In genomic region chr21:37454869-37455503, GRCh38 we compare ENCODE assay signal across 15 cellular contexts.
DNase-seq lines count a peak whose midpoint lies in the region; ATAC-seq and TF ChIP-seq lines count a peak whose summit lies in the region.
"Had no signal": no experiment of that assay in that cellular context is flagged by ENCODE, and none has a peak within 500 bp of the region (broad histone marks: within the 10 kb centered on the region; RNA-seq: fewer than 3 reads in every experiment).

No MANE protein-coding gene starts in this region.

- peak overlapping the region; percentile 63 for H3K27ac Mint-ChIP-seq in activated CD4-positive, alpha-beta memory T cell treated with anti-CD3 and anti-CD28 coated beads for 36 hours
- H3K27ac Mint-ChIP-seq in activated CD4-positive, alpha-beta memory T cell treated with anti-CD3 and anti-CD28 coated beads, Interleukin-2, amount 10 ng/mL, durations not matched to agents 7 days and 5 days = no peak overlapping the region
- peak overlapping the region; percentile 21 for H3K27ac Mint-ChIP-seq in endothelial cell (ENCODE audit: unreplicated experiment)

- H3K18ac ChIP-seq in IMR-90 (ENCODE audit: low read depth, low read length) = no peak overlapping the region

- H3K27me3 Mint-ChIP-seq in activated CD4-positive, alpha-beta memory T cell treated with anti-CD3 and anti-CD28 coated beads for 36 hours = no peaks in the 10 kb centered on the region
- H3K27me3 Mint-ChIP-seq in activated CD4-positive, alpha-beta memory T cell treated with anti-CD3 and anti-CD28 coated beads, Interleukin-2, amount 10 ng/mL, durations not matched to agents 7 days and 5 days = no peaks in the 10 kb centered on the region
- peaks cover 5% of the 10 kb centered on the region for H3K27me3 Mint-ChIP-seq in endothelial cell (ENCODE audit: unreplicated experiment)

- ATAC-seq in IMR-90 (ENCODE audit: low read depth) (no peak), lower lobe of right lung (no peak), GM19395 (IDR thresholded peaks at IDR 0.05; ENCODE audit: unreplicated experiment) (no peak)
- ATAC-seq: GM12878 had no signal

- no peaks in the 10 kb centered on the region for H3K27me3 ChIP-seq in IMR-90 (ENCODE audit: control insufficient read depth, insufficient read depth, low read length)
- no peaks in the 10 kb centered on the region for H3K27me3 ChIP-seq in skeletal muscle tissue (ENCODE audit: control insufficient read depth in 3 of 3, insufficient read depth in 3 of 3, low read length in 3 of 3)
- H3K27me3 ChIP-seq in lower lobe of right lung (ENCODE audit: low read depth) = no peaks in the 10 kb centered on the region
- H3K27me3 ChIP-seq: Peyer's patch had no signal

- H3K27ac ChIP-seq in IMR-90 (ENCODE audit: insufficient read depth, low read length) (no peak overlapping the region), skeletal muscle tissue (ENCODE audit: low read depth, low read length) (peak overlapping the region; percentile 64), lower lobe of right lung (no peak overlapping the region), coronary artery (no peak overlapping the region)
- H3K27ac ChIP-seq: Peyer's patch had no signal

- no peak overlapping the region for H4K8ac ChIP-seq in IMR-90 (ENCODE audit: low read depth in 2 of 2, low read length in 2 of 2)

- H3K36me3 Mint-ChIP-seq in activated CD4-positive, alpha-beta memory T cell treated with anti-CD3 and anti-CD28 coated beads for 36 hours = peaks cover 1% of the 10 kb centered on the region
- peaks cover 22% of the 10 kb centered on the region for H3K36me3 Mint-ChIP-seq in activated CD4-positive, alpha-beta memory T cell treated with anti-CD3 and anti-CD28 coated beads, Interleukin-2, amount 10 ng/mL, durations not matched to agents 7 days and 5 days (ENCODE audit: low read depth)
- H3K36me3 Mint-ChIP-seq in endothelial cell (ENCODE audit: low read depth, unreplicated experiment) = peaks cover 7% of the 10 kb centered on the region

- H3K9ac ChIP-seq in IMR-90 (ENCODE audit: low read depth, low read length) = no peak overlapping the region
- H3K9ac ChIP-seq in skeletal muscle tissue (ENCODE audit: low read depth in 1 of 3, low read length in 3 of 3) = peak overlapping the region in 1 of 3 donors; percentile 29

- peak overlapping the region; percentile 17 for H2BK5ac ChIP-seq in IMR-90 (ENCODE audit: low read depth, low read length, poor library complexity, severe bottlenecking)

- no peaks in the 10 kb centered on the region for H3K36me3 ChIP-seq in IMR-90 (ENCODE audit: control insufficient read depth, insufficient read depth, low read length)
- H3K36me3 ChIP-seq in skeletal muscle tissue (ENCODE audit: control insufficient read depth in 3 of 3, insufficient read depth in 3 of 3, low read length in 3 of 3) = peaks cover 0 to 3% (median 0%) of the 10 kb centered on the region in 3 donors
- H3K36me3 ChIP-seq in lower lobe of right lung = no peaks in the 10 kb centered on the region
- H3K36me3 ChIP-seq: Peyer's patch had no signal

- no peak for DNase-seq in activated CD4-positive, alpha-beta memory T cell treated with anti-CD3 and anti-CD28 coated beads for 36 hours
- no peak for DNase-seq in activated CD4-positive, alpha-beta memory T cell treated with anti-CD3 and anti-CD28 coated beads, Interleukin-2, amount 10 ng/mL, durations not matched to agents 7 days and 5 days
- DNase-seq in IMR-90 (no peak), endothelial cell (ENCODE audit: low spot score) (no peak), lower lobe of right lung (no peak), coronary artery (ENCODE audit: low spot score) (no peak)
- DNase-seq: effector memory CD4-positive, alpha-beta T cell; HCEC 1CT; NCI-H1105 treated with DMSO at 0.1 percent for 48 hours; Peyer's patch; T-helper 9 cell had no signal

- H3K4me3 ChIP-seq in IMR-90 (ENCODE audit: insufficient read depth, low read depth, low read length) (no peak overlapping the region), skeletal muscle tissue (ENCODE audit: low read length in 3 of 3) (peak overlapping the region in 1 of 3 donors; percentile 33), lower lobe of right lung (no peak overlapping the region), coronary artery (no peak overlapping the region)
- H3K4me3 ChIP-seq: GM12878, Peyer's patch had no signal

- no peak overlapping the region for H3K4me2 ChIP-seq in IMR-90 (ENCODE audit: low read depth, low read length)

- peaks cover 86% of the 10 kb centered on the region for H4K20me1 ChIP-seq in IMR-90 (ENCODE audit: insufficient read depth, low read length)

- H3K23ac ChIP-seq in IMR-90 (ENCODE audit: low read depth, low read length) = no peak overlapping the region

- H3K9me3 ChIP-seq in IMR-90 (ENCODE audit: control insufficient read depth, insufficient read depth, low read length) (no peaks in the 10 kb centered on the region), skeletal muscle tissue (ENCODE audit: control insufficient read depth in 3 of 3, low read length in 3 of 3) (no peaks in the 10 kb centered on the region), lower lobe of right lung (no peaks in the 10 kb centered on the region)
- H3K9me3 ChIP-seq: Peyer's patch had no signal

- H3K4me1 ChIP-seq in IMR-90 (ENCODE audit: control insufficient read depth, insufficient read depth, low read length) (peaks cover 24% of the 10 kb centered on the region), skeletal muscle tissue (ENCODE audit: control insufficient read depth in 3 of 3, insufficient read depth in 3 of 3, low read length in 3 of 3) (peaks cover 79 to 87% (median 80%) of the 10 kb centered on the region in 3 donors), lower lobe of right lung (peaks cover 85% of the 10 kb centered on the region)

- H2AK9ac ChIP-seq in IMR-90 (replicated peaks; ENCODE audit: low read depth, low read length, poor library complexity) = no peak overlapping the region

- no peak for TF ChIP-seq CTCF in IMR-90 (conservative IDR thresholded peaks at IDR 0.05; ENCODE audit: low read depth, low read length)
- TF ChIP-seq CTCF in endothelial cell (IDR thresholded peaks at IDR 0.05; ENCODE audit: unreplicated experiment) = no peak
- no peak for TF ChIP-seq CTCF in lower lobe of right lung (IDR thresholded peaks at IDR 0.05)
- TF ChIP-seq CTCF in coronary artery (IDR thresholded peaks at IDR 0.05) = no peak

- POLR2A ChIA-PET in activated CD4-positive, alpha-beta memory T cell treated with anti-CD3 and anti-CD28 coated beads for 36 hours (lab: Charles Lee) = interaction anchor here (0.9 to 1.2 kb wide), 2 partner anchors 9 to 87 kb away, joined by 3 to 4 read pairs; no protein-coding TSS in a partner anchor
- POLR2A ChIA-PET in activated CD4-positive, alpha-beta memory T cell treated with anti-CD3 and anti-CD28 coated beads, Interleukin-2, amount 10 ng/mL, durations not matched to agents 7 days and 5 days (lab: Charles Lee) = no interaction called here
- POLR2A ChIA-PET in IMR-90 (lab: Charles Lee; ENCODE audit: unreplicated experiment) = no interaction called here

- peaks cover 80% of the 10 kb centered on the region for H3K4me1 Mint-ChIP-seq in activated CD4-positive, alpha-beta memory T cell treated with anti-CD3 and anti-CD28 coated beads for 36 hours (ENCODE audit: low read depth)
- peaks cover 52% of the 10 kb centered on the region for H3K4me1 Mint-ChIP-seq in activated CD4-positive, alpha-beta memory T cell treated with anti-CD3 and anti-CD28 coated beads, Interleukin-2, amount 10 ng/mL, durations not matched to agents 7 days and 5 days
- peaks cover 51% of the 10 kb centered on the region for H3K4me1 Mint-ChIP-seq in endothelial cell (ENCODE audit: unreplicated experiment)

- no peaks in the 10 kb centered on the region for H3K9me3 Mint-ChIP-seq in activated CD4-positive, alpha-beta memory T cell treated with anti-CD3 and anti-CD28 coated beads for 36 hours
- no peaks in the 10 kb centered on the region for H3K9me3 Mint-ChIP-seq in activated CD4-positive, alpha-beta memory T cell treated with anti-CD3 and anti-CD28 coated beads, Interleukin-2, amount 10 ng/mL, durations not matched to agents 7 days and 5 days
- H3K9me3 Mint-ChIP-seq in endothelial cell (ENCODE audit: unreplicated experiment) = no peaks in the 10 kb centered on the region
- H3K9me3 Mint-ChIP-seq: neural crest cell had no signal

- H3K79me1 ChIP-seq in IMR-90 (ENCODE audit: low read depth in 1 of 2, low read length in 2 of 2) = peaks cover 52 to 82% of the 10 kb centered on the region in 2 experiments

- H3K4me3 Mint-ChIP-seq in activated CD4-positive, alpha-beta memory T cell treated with anti-CD3 and anti-CD28 coated beads for 36 hours = no peak overlapping the region
- no peak overlapping the region for H3K4me3 Mint-ChIP-seq in activated CD4-positive, alpha-beta memory T cell treated with anti-CD3 and anti-CD28 coated beads, Interleukin-2, amount 10 ng/mL, durations not matched to agents 7 days and 5 days
- H3K4me3 Mint-ChIP-seq in endothelial cell (ENCODE audit: unreplicated experiment) = no peak overlapping the region
- H3K4me3 Mint-ChIP-seq: neural crest cell had no signal

- H2BK120ac ChIP-seq in IMR-90 (ENCODE audit: low read depth, low read length) = peak overlapping the region; percentile 59; the same call in 1 of the 2 replicates

- no peak overlapping the region for H4K5ac ChIP-seq in IMR-90 (ENCODE audit: low read depth, low read length)

- CTCF ChIA-PET in activated CD4-positive, alpha-beta memory T cell treated with anti-CD3 and anti-CD28 coated beads for 36 hours (lab: Charles Lee) = interaction anchor here (1.4 kb wide), 2 partner anchors 9 to 109 kb away, joined by 3 to 4 read pairs; no protein-coding TSS in a partner anchor
- CTCF ChIA-PET in activated CD4-positive, alpha-beta memory T cell treated with anti-CD3 and anti-CD28 coated beads, Interleukin-2, amount 10 ng/mL, durations not matched to agents 7 days and 5 days (lab: Charles Lee) = interaction anchor here (0.7 kb wide), 2 partner anchors 236 to 301 kb away, joined by 3 to 4 read pairs; no protein-coding TSS in a partner anchor
- CTCF ChIA-PET in IMR-90 (lab: Yijun Ruan, JAX) = interaction anchor here (0.6 kb wide), 2 partner anchors 655 to 1392 kb away, joined by 4 read pairs; no protein-coding TSS in a partner anchor

- peak overlapping the region; percentile 36; the same call in 1 of the 2 replicates for H4K91ac ChIP-seq in IMR-90 (ENCODE audit: insufficient read depth, low read depth, low read length)

- intact Hi-C loops in activated CD4-positive, alpha-beta memory T cell treated with anti-CD3 and anti-CD28 coated beads for 36 hours (cut with micrococcal nuclease) = loop anchor here (5.0 kb wide), 1 partner anchor 43 kb away; no protein-coding TSS in a partner anchor
- intact Hi-C loops in IMR-90 (cut with micrococcal nuclease) (loop anchor here (5.0 to 10.0 kb wide), 2 partner anchors 38 to 810 kb away; no protein-coding TSS in a partner anchor), lower lobe of right lung (cut with DNase I) (no loop called here)

- H2AFZ ChIP-seq in IMR-90 (replicated peaks; ENCODE audit: low read length, poor library complexity) = no peak overlapping the region

- H2BK20ac ChIP-seq in IMR-90 (ENCODE audit: low read depth, low read length) = no peak overlapping the region; the same call in 1 of the 2 replicates

- no peak for TF ChIP-seq POLR2A in IMR-90 (IDR thresholded peaks at IDR 0.05; ENCODE audit: low read depth, low read length)

- in situ Hi-C loops in IMR-90 (cut with MboI; ENCODE audit: low sequenced_read_pairs) = loop anchor here (25.0 kb wide), 1 partner anchor 193 kb away; the partner anchor contains the start of gene VPS26C

- WGBS in IMR-90 (ENCODE audit: extremely low coverage in 2 of 2, insufficient read length in 1 of 2), 2 experiments = no CpG with 5 or more reads among the region's 2 CpGs

- dilution Hi-C loops in IMR-90 (cut with HindIII; ENCODE audit: low sequenced_read_pairs, unreplicated experiment) = no loop called here

- peaks cover 46% of the 10 kb centered on the region for H3K9me1 ChIP-seq in IMR-90 (ENCODE audit: insufficient read depth, low read length)

- no peak for TF ChIP-seq RAD21 in IMR-90 (IDR thresholded peaks at IDR 0.05; ENCODE audit: low read length)

- no peak overlapping the region for H2AK5ac ChIP-seq in IMR-90 (ENCODE audit: low read depth, low read length)

- H3K56ac ChIP-seq in IMR-90 (ENCODE audit: extremely low read depth, insufficient read depth, low read length) = no peak overlapping the region

- H3K4ac ChIP-seq in IMR-90 (ENCODE audit: low read depth, low read length) = peak overlapping the region; percentile 33; the same call in 1 of the 2 replicates

- BruUV-seq in IMR-90 (replicated peaks; lab: Mats Ljungman, UMichigan) = no TSS peak

- peak overlapping the region; percentile 30; the same call in 1 of the 2 replicates for H3K14ac ChIP-seq in IMR-90 (replicated peaks; ENCODE audit: low read depth, low read length)

- H2BK15ac ChIP-seq in IMR-90 (ENCODE audit: low read depth, low read length) = no peak overlapping the region
